Comparison of ENCODE assay signal across 9 cellular contexts in the genomic region with DNA sequence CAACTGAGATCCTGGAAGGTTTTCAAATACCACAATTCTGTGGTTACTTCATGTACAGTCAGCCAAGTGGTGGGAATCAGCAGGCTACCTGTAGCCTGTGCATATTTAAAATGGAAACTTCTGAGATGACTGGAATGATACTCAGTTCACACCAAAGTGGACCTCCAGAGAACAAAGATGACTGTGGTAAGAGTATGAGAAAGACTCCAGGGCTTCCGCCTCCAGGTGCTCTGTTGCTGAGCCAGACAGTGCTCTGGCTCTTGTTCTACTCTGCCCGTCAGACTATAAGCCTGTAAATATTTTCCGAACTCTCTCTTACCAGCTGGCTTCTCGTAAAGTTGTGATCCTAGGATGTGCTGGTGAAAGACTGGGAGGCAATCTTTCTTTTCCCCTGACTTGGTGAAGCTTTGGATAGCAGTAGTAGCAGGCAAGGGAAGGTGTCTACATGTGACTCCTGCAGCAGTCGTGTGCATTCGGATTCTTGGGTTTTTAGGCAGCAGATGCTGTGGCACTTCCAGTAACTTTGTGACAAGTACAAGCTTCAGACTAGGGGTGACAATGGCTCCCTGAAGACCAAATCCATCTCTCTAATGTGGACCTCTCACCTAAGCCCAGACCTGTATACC.
DNase-seq lines count a peak whose midpoint lies in the region; ATAC-seq and TF ChIP-seq lines count a peak whose summit lies in the region.
"Had no signal": no experiment of that assay in that cellular context is flagged by ENCODE, and none has a peak within 500 bp of the region (broad histone marks: within the 10 kb centered on the region; RNA-seq: fewer than 3 reads in every experiment).

No MANE protein-coding gene starts in this region.

- DNase-seq in GM10266 (ENCODE audit: extremely low spot score) = peak; percentile 34
- peak; percentile 41 for DNase-seq in GM19240 (ENCODE audit: insufficient read length, low spot score)
- DNase-seq in central memory CD8-positive, alpha-beta T cell (ENCODE audit: low spot score in 2 of 2) = no peak
- DNase-seq in NCI-H82 treated with DMSO at 0.1 percent for 48 hours (lab: John Stamatoyannopoulos, UW; ENCODE audit: unreplicated experiment) = no peak
- DNase-seq in NOMO-1 (lab: John Stamatoyannopoulos, UW; ENCODE audit: unreplicated experiment in 2 of 2) = no peak
- DNase-seq in SW480 (ENCODE audit: low spot score) = no peak
- DNase-seq: NCI-H1694 had no signal

- peaks cover 48% of the 10 kb centered on the region for H3K4me1 Mint-ChIP-seq in central memory CD8-positive, alpha-beta T cell

- ATAC-seq in HG03135 (IDR thresholded peaks at IDR 0.05; ENCODE audit: unreplicated experiment) (peak; percentile 56), HG02970 (IDR thresholded peaks at IDR 0.05; ENCODE audit: low FRiP score, unreplicated experiment) (no peak)
- ATAC-seq in central memory CD8-positive, alpha-beta T cell (replicated peaks; ENCODE audit: extremely low read depth, poor library complexity, severe bottlenecking) = no peak

- no peak overlapping the region for H3K4me3 Mint-ChIP-seq in central memory CD8-positive, alpha-beta T cell

- peak overlapping the region; percentile 14 for H3K27ac Mint-ChIP-seq in central memory CD8-positive, alpha-beta T cell (ENCODE audit: low read depth)

- TF ChIP-seq CTCF in GM10266 (IDR thresholded peaks at IDR 0.05; ENCODE audit: control insufficient read depth, insufficient read depth, low read depth, missing control alignments) = no peak

- peaks cover 18% of the 10 kb centered on the region for H3K36me3 Mint-ChIP-seq in central memory CD8-positive, alpha-beta T cell (ENCODE audit: insufficient read depth)

- H3K27me3 Mint-ChIP-seq in central memory CD8-positive, alpha-beta T cell = no peaks in the 10 kb centered on the region

- H3K9me3 Mint-ChIP-seq in central memory CD8-positive, alpha-beta T cell = no peaks in the 10 kb centered on the region

Comparison
In these comparisons a context has a peak if more than half of its experiments do, and no peak if none do; other contexts are left out.
1. DNase-seq: peak in GM10266 (single experiment) and GM19240 (single experiment); none in central memory CD8-positive, alpha-beta T cell (0 of 2), NCI-H82 treated with DMSO at 0.1 percent for 48 hours (single experiment), NOMO-1 (0 of 2) and SW480 (single experiment).